In the genomic region with DNA sequence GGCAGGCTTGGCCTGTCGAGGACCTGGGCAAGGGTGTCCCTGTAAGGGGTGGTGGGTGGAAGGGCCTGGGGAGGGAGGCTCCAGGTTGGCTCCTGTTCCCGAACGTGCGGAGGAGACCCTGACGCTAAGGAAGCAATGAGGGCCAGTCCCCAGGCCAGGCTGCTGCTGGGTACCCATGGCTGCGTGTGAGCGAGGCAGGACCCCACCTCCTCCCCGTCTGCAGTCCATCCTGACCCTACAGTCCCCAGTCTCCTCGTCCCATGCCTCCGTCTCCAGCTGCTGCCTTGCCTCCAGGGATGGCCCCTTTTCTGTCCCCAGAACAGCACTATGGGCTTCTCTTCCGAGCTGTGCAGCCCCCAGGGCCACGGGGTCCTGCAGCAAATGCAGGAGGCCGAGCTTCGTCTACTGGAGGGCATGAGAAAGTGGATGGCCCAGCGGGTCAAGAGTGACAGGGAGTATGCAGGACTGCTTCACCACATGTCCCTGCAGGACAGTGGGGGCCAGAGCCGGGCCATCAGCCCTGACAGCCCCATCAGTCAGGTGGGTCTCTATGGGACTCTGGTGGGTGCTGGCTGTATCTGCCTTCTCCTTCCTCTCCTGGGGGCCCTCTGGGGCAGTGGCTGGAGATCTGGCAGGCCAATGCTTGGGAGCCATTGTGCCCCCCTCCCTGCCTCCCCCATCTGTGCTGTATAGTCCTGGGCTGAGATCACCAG, we compare ENCODE assay signal across 6 cellular contexts. TPM values are rescaled to one million over a fixed set of nuclear protein-coding genes. Genes with fewer than 3 reads are reported as not detected.
DNase-seq lines count a peak whose midpoint lies in the region; ATAC-seq and TF ChIP-seq lines count a peak whose summit lies in the region.

No MANE protein-coding gene starts in this region.

- peak overlapping the region; percentile 51 for H3K27ac Mint-ChIP-seq in activated CD4-positive, alpha-beta T cell treated with anti-CD3 and anti-CD28 coated beads for 36 hours

- no peak for TF ChIP-seq EP300 in tibial nerve (IDR thresholded peaks at IDR 0.05)

- H3K27me3 Mint-ChIP-seq in activated CD4-positive, alpha-beta T cell treated with anti-CD3 and anti-CD28 coated beads for 36 hours = peaks cover 3% of the 10 kb centered on the region

- peaks cover under 1% of the 10 kb centered on the region for H3K36me3 ChIP-seq in iPS-18a (ENCODE audit: control insufficient read depth, low read depth, low read length)
- H3K36me3 ChIP-seq in tibial nerve = peaks cover 0 to 63% (median 7%) of the 10 kb centered on the region in 3 donors

- DNase-seq in activated CD4-positive, alpha-beta T cell treated with anti-CD3 and anti-CD28 coated beads for 36 hours = no peak
- no peak for DNase-seq in activated CD4-positive, alpha-beta T cell treated with anti-CD3 and anti-CD28 coated beads for 4 hours
- DNase-seq in tibial nerve (ENCODE audit: low spot score in 2 of 2) (no peak), T-helper 9 cell (no peak), NCI-H524 treated with DMSO at 0.1 percent for 48 hours (lab: John Stamatoyannopoulos, UW) (no peak)

- peaks cover 12% of the 10 kb centered on the region for H3K4me1 Mint-ChIP-seq in activated CD4-positive, alpha-beta T cell treated with anti-CD3 and anti-CD28 coated beads for 36 hours

- peaks cover 18% of the 10 kb centered on the region for H3K36me3 Mint-ChIP-seq in activated CD4-positive, alpha-beta T cell treated with anti-CD3 and anti-CD28 coated beads for 36 hours (ENCODE audit: low read depth)

- H3K9ac ChIP-seq in iPS-18a (ENCODE audit: low read length) = peak overlapping the region; percentile 54

- TF ChIP-seq POLR2A in tibial nerve (IDR thresholded peaks at IDR 0.05) = no peak

- H3K4me3 Mint-ChIP-seq in activated CD4-positive, alpha-beta T cell treated with anti-CD3 and anti-CD28 coated beads for 36 hours = no peak overlapping the region

- no peak overlapping the region for H3K27ac ChIP-seq in iPS-18a (ENCODE audit: low read length)
- H3K27ac ChIP-seq in tibial nerve = peak overlapping the region; percentile 89 to 98 (median 96)

- CTCF ChIA-PET in activated CD4-positive, alpha-beta T cell treated with anti-CD3 and anti-CD28 coated beads for 36 hours (lab: Charles Lee) = interaction anchor here (0.5 to 3.3 kb wide), 31 partner anchors 10 to 564 kb away, joined by 3 to 31 read pairs (median 5); partner anchors contain the start of genes BLM, HDDC3, MAN2A2 and UNC45A

- no peak for TF ChIP-seq CTCF in tibial nerve (IDR thresholded peaks at IDR 0.05)

- no peaks in the 10 kb centered on the region for H3K27me3 ChIP-seq in iPS-18a (ENCODE audit: control insufficient read depth, insufficient read depth, low read length)
- no peaks in the 10 kb centered on the region for H3K27me3 ChIP-seq in tibial nerve

- H3K9me3 Mint-ChIP-seq in activated CD4-positive, alpha-beta T cell treated with anti-CD3 and anti-CD28 coated beads for 36 hours (ENCODE audit: low read depth) = no peaks in the 10 kb centered on the region

- H3K9me3 ChIP-seq in iPS-18a (ENCODE audit: control insufficient read depth, low read depth, low read length) (no peaks in the 10 kb centered on the region), tibial nerve (no peaks in the 10 kb centered on the region)

- H3K4me3 ChIP-seq in iPS-18a (ENCODE audit: low read length) (peak overlapping the region; percentile 48), tibial nerve (peak overlapping the region; percentile 38 to 64 (median 58))

- 24 to 37% methylated on average over 11 to 12 of the region's 16 CpGs for WGBS in tibial nerve, 2 donors

- POLR2A ChIA-PET in activated CD4-positive, alpha-beta T cell treated with anti-CD3 and anti-CD28 coated beads for 36 hours (lab: Charles Lee) = interaction anchor here (0.7 to 1.1 kb wide), 3 partner anchors 15 to 168 kb away, joined by 3 to 5 read pairs (median 3); partner anchors contain the start of genes BLM and MAN2A2

- H3K4me1 ChIP-seq in iPS-18a (ENCODE audit: control insufficient read depth, low read depth, low read length) (peaks cover 7% of the 10 kb centered on the region), tibial nerve (peaks cover 0 to 53% (median 34%) of the 10 kb centered on the region in 4 donors)

- peak; percentile 9 for ATAC-seq in activated CD4-positive, alpha-beta T cell treated with anti-CD3 and anti-CD28 coated beads for 36 hours

- intact Hi-C loops in activated CD4-positive, alpha-beta T cell treated with anti-CD3 and anti-CD28 coated beads for 36 hours (cut with DNase I, micrococcal nuclease) = loop anchor here (2.0 to 10.0 kb wide), 3 partner anchors 78 to 223 kb away; no protein-coding TSS in a partner anchor

RNA-seq across cellular contexts. Expression of gene FES, which starts 0.6 kb away (rescaled TPM):
- total RNA-seq in activated CD4-positive, alpha-beta T cell treated with anti-CD3 and anti-CD28 coated beads for 36 hours = 10 to 100 TPM; 12.2 to 15.6 TPM
- total RNA-seq in tibial nerve = 100 to 1,000 TPM in 1 of 4 donors, 10 to 100 TPM in 3; 62.0 to 183 (median 72.1) TPM

RNA-seq across cellular contexts. Expression of gene FURIN, which starts 16.5 kb away (rescaled TPM):
- total RNA-seq in activated CD4-positive, alpha-beta T cell treated with anti-CD3 and anti-CD28 coated beads for 36 hours = 100 to 1,000 TPM; 406 to 422 TPM
- total RNA-seq in tibial nerve = 10 to 100 TPM; 28.7 to 71.1 (median 42.4) TPM

RNA-seq across cellular contexts. Expression of gene MAN2A2, which starts 18.2 kb away (rescaled TPM):
- total RNA-seq in activated CD4-positive, alpha-beta T cell treated with anti-CD3 and anti-CD28 coated beads for 36 hours = 100 to 1,000 TPM in 1 of 2 experiments, 10 to 100 TPM in 1; 76.6 to 104 TPM
- total RNA-seq in tibial nerve = 100 to 1,000 TPM in 3 of 4 donors, 10 to 100 TPM in 1; 83.5 to 178 (median 128) TPM

RNA-seq across cellular contexts. Expression of gene HDDC3, which starts 47.5 kb away (rescaled TPM):
- total RNA-seq in activated CD4-positive, alpha-beta T cell treated with anti-CD3 and anti-CD28 coated beads for 36 hours = 10 to 100 TPM; 34.2 to 41.2 TPM
- total RNA-seq in tibial nerve = 10 to 100 TPM; 16.5 to 22.5 (median 18.7) TPM

RNA-seq across cellular contexts. Expression of gene UNC45A, which starts 50.2 kb away (rescaled TPM):
- total RNA-seq in activated CD4-positive, alpha-beta T cell treated with anti-CD3 and anti-CD28 coated beads for 36 hours = 10 to 100 TPM; 51.4 to 65.6 TPM
- total RNA-seq in tibial nerve = 10 to 100 TPM; 47.7 to 64.2 (median 58.4) TPM

Comparison
In these comparisons a context has a peak if more than half of its experiments do, and no peak if none do; other contexts are left out.
1. RNA of gene FURIN, which starts 16.5 kb away (total RNA-seq): 406 to 422 TPM in activated CD4-positive, alpha-beta T cell treated with anti-CD3 and anti-CD28 coated beads for 36 hours; 28.7 to 71.1 TPM in tibial nerve; every median in the first group is over 4 times any median in the second.